Comparison of ENCODE assay signal across 16 cellular contexts in the genomic region with DNA sequence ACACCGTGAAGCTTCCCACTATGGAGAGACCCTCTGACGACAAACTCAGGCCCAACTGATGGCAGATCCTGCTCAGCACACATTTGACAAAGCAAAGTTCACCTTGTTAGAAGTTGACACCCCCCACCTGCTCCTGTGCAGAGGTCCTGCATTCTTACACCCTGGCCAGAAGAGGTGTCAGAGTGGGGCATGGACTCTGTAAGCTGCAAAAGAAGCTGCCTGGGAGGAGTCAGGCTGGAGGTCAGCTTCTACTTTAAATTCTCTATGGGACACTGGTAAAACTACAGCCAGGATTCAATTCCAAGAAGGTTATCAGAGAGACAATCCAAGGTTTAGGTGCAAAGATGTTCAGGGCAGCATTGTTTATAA. TPM values are rescaled to one million over a fixed set of nuclear protein-coding genes. Genes with fewer than 3 reads are reported as not detected.
DNase-seq lines count a peak whose midpoint lies in the region; ATAC-seq, FAIRE-seq and TF ChIP-seq lines count a peak whose summit lies in the region.
"Had no signal": no experiment of that assay in that cellular context is flagged by ENCODE, and none has a peak within 500 bp of the region (broad histone marks: within the 10 kb centered on the region; RNA-seq: fewer than 3 reads in every experiment).

No MANE protein-coding gene starts in this region.

- H3K4me1 ChIP-seq in ACC112 (ENCODE audit: control insufficient read depth, insufficient read depth, low read length, unreplicated experiment) (peaks cover 58% of the 10 kb centered on the region), HEK293 (ENCODE audit: control insufficient read depth, insufficient read depth, low read length) (no peaks in the 10 kb centered on the region), SK-N-SH (ENCODE audit: control insufficient read depth in 1 of 2, insufficient read depth in 2 of 2, low read depth in 1 of 2, low read length in 1 of 2) (peaks cover 5 to 31% of the 10 kb centered on the region in 2 experiments; a peak in 3 of 4 replicates), HepG2 (ENCODE audit: insufficient read depth, low read length) (peaks cover 76% of the 10 kb centered on the region)

- no peaks in the 10 kb centered on the region for H3K9me2 ChIP-seq in SK-N-SH

- no peak for TF ChIP-seq RAD21 in SK-N-SH (IDR thresholded peaks at IDR 0.05; ENCODE audit: low read length)
- no peak for TF ChIP-seq RAD21 in HepG2 (CRISPR knock-in tag; IDR thresholded peaks at IDR 0.05)

- in situ Hi-C loops in HepG2 (cut with HindIII; ENCODE audit: extremely low pct_ligation_motif_present, low pct_unique_long_range_greater_than_20kb): no loop called here

- DNase-seq in SK-N-SH (no peak), HepG2 (ENCODE audit: low spot score) (peak; percentile 63), cortex of kidney (lab: John Stamatoyannopoulos, UW) (no peak), KG1 (lab: John Stamatoyannopoulos, UW) (no peak), NCI-H1417 treated with DMSO at 0.1 percent for 48 hours (lab: John Stamatoyannopoulos, UW) (no peak)
- DNase-seq in activated naive CD4-positive, alpha-beta T cell treated with Interleukin-2 at 50 U/mL for 16 hours: no peak
- DNase-seq: activated naive CD8-positive, alpha-beta T cell treated with anti-CD3 and anti-CD28 coated beads, Interleukin-2, amount 10 ng/mL, durations not matched to agents 7 days and 5 days; activated T-cell treated with anti-CD3 and anti-CD28 coated beads, Interleukin-2, amount 50 U/mL, for 1 hour; cerebellar nuclear complex; NCI-H69; posterior cingulate gyrus had no signal

- no peak for TF ChIP-seq POLR2A in HepG2 (IDR thresholded peaks at IDR 0.05; ENCODE audit: insufficient read depth in 1 of 2, low read depth in 2 of 2, low read length in 2 of 2)

- H3K9ac ChIP-seq in SK-N-SH (peak overlapping the region; percentile 63; the same call in 1 of the 2 replicates), HepG2 (ENCODE audit: insufficient read depth, low read depth, low read length) (no peak overlapping the region; the same call in 1 of the 2 replicates)

- intact Hi-C loops in HepG2 (cut with micrococcal nuclease; ENCODE audit: unreplicated experiment): loop anchor here (10.0 kb wide), 2 partner anchors 63 to 213 kb away; no protein-coding TSS in a partner anchor

- H3F3A ChIP-seq in SK-N-SH (replicated peaks; ENCODE audit: insufficient read depth): peaks cover 20% of the 10 kb centered on the region

- BruUV-seq in HepG2 (replicated peaks; lab: Mats Ljungman, UMichigan): no TSS peak

- 42% methylated on average over 2 of the region's 2 CpGs for WGBS in SK-N-SH (ENCODE audit: low lambda C conversion rate)
- WGBS in HepG2 (ENCODE audit: low lambda C conversion rate): no CpG with 5 or more reads among the region's 2 CpGs

- H3K4me2 ChIP-seq in SK-N-SH: peak overlapping the region; percentile 50; the same call in 1 of the 2 replicates
- H3K4me2 ChIP-seq in HepG2 (ENCODE audit: low read depth, low read length): peak overlapping the region; percentile 71

- H3K79me2 ChIP-seq in ACC112 (ENCODE audit: control insufficient read depth, insufficient read depth, low read length, unreplicated experiment): no peaks in the 10 kb centered on the region
- no peaks in the 10 kb centered on the region for H3K79me2 ChIP-seq in SK-N-SH (ENCODE audit: insufficient read depth)
- no peaks in the 10 kb centered on the region for H3K79me2 ChIP-seq in HepG2 (ENCODE audit: insufficient read depth, low read length)

- TF ChIP-seq CTCF in HEK293 (tag by site-specific recombination; IDR thresholded peaks at IDR 0.05) (no peak), SK-N-SH (IDR thresholded peaks at IDR 0.05) (no peak), HepG2 (CRISPR knock-in tag; IDR thresholded peaks at IDR 0.05) (0 out of 2 replicates have a peak, but pooled peaks have one; percentile 13)

- FAIRE-seq in HepG2 (lab: Jason Lieb, UNC): peak; percentile 94
- FAIRE-seq: D721Med, endometrium, GM19239 had no signal

- no peak overlapping the region for H2AFZ ChIP-seq in ACC112 (ENCODE audit: low read length, unreplicated experiment)
- H2AFZ ChIP-seq in SK-N-SH (ENCODE audit: low read depth): no peak overlapping the region; the same call in 1 of the 2 replicates
- H2AFZ ChIP-seq in HepG2 (ENCODE audit: low read length): peak overlapping the region; percentile 51

- ATAC-seq in HepG2: peak; percentile 64

- no peaks in the 10 kb centered on the region for H3K9me3 ChIP-seq in HEK293 (ENCODE audit: control insufficient read depth, insufficient read depth, low read depth, low read length)
- no peaks in the 10 kb centered on the region for H3K9me3 ChIP-seq in SK-N-SH
- no peaks in the 10 kb centered on the region for H3K9me3 ChIP-seq in HepG2 (ENCODE audit: low read length)

- H3K4me3 ChIP-seq in ACC112 (ENCODE audit: low read depth, low read length) (peak overlapping the region; percentile 26; the same call in 1 of the 2 replicates), HEK293 (ENCODE audit: low read depth, low read length) (no peak overlapping the region), SK-N-SH (ENCODE audit: low read depth in 2 of 2, low read length in 1 of 2) (no peak overlapping the region), HepG2 (replicated peaks in 1 of 3; ENCODE audit: insufficient read depth in 1 of 3, low read depth in 2 of 3, low read length in 3 of 3) (peak overlapping the region in 1 of 3 experiments; percentile 26; a peak in 1 of 6 replicates)

- H4K20me1 ChIP-seq in SK-N-SH (ENCODE audit: insufficient read depth) (no peaks in the 10 kb centered on the region), HepG2 (ENCODE audit: insufficient read depth, low read length) (no peaks in the 10 kb centered on the region)

- H3K36me3 ChIP-seq in ACC112 (ENCODE audit: insufficient read depth, low read length): no peaks in the 10 kb centered on the region
- no peaks in the 10 kb centered on the region for H3K36me3 ChIP-seq in HEK293 (ENCODE audit: control insufficient read depth in 2 of 2, insufficient read depth in 1 of 2, low read length in 2 of 2)
- H3K36me3 ChIP-seq in SK-N-SH (replicated peaks in 1 of 2; ENCODE audit: control insufficient read depth in 1 of 2, insufficient read depth in 2 of 2, low read length in 1 of 2): no peaks in the 10 kb centered on the region
- H3K36me3 ChIP-seq in HepG2 (replicated peaks in 1 of 2; ENCODE audit: control insufficient read depth in 1 of 2, insufficient read depth in 2 of 2, low read length in 2 of 2): no peaks in the 10 kb centered on the region

- H3K27me3 ChIP-seq in ACC112 (ENCODE audit: insufficient read depth, low read length): no peaks in the 10 kb centered on the region
- no peaks in the 10 kb centered on the region for H3K27me3 ChIP-seq in SK-N-SH (ENCODE audit: insufficient read depth)
- no peaks in the 10 kb centered on the region for H3K27me3 ChIP-seq in HepG2 (ENCODE audit: control insufficient read depth in 1 of 2, insufficient read depth in 2 of 2, low read length in 2 of 2)

- TF ChIP-seq EP300 in SK-N-SH (IDR thresholded peaks at IDR 0.05; ENCODE audit: borderline replicate concordance in 1 of 2, low read depth in 1 of 2, low read length in 1 of 2) (no peak), HepG2 (IDR thresholded peaks at IDR 0.05; ENCODE audit: low read depth in 2 of 2, low read length in 2 of 2) (peak in 1 of 2 experiments; percentile 36; a peak in 1 of 4 replicates), HepG2 (CRISPR knock-in tag; IDR thresholded peaks at IDR 0.05; ENCODE audit: borderline replicate concordance) (no peak)

- H3K27ac ChIP-seq in ACC112 (ENCODE audit: low read depth, low read length) (peak overlapping the region; percentile 99), HEK293 (ENCODE audit: extremely low read depth, low read depth, low read length) (no peak overlapping the region), SK-N-SH (ENCODE audit: low read depth in 2 of 2, low read length in 1 of 2) (peak overlapping the region; percentile 78 to 86; a peak in 3 of 4 replicates), HepG2 (ENCODE audit: extremely low read length, insufficient read depth, low read length) (peak overlapping the region; percentile 49)

- POLR2A ChIA-PET in HEK293 (lab: Yijun Ruan, JAX) (no interaction called here), SK-N-SH (lab: Yijun Ruan, JAX) (no interaction called here), HepG2 (lab: Yijun Ruan, JAX) (interaction anchor here (1.2 to 2.5 kb wide), 7 partner anchors 9 to 162 kb away, joined by 4 to 20 read pairs (median 8); no protein-coding TSS in a partner anchor)

- CTCF ChIA-PET in HEK293 (lab: Yijun Ruan, JAX): no interaction called here
- CTCF ChIA-PET in SK-N-SH (lab: Yijun Ruan, JAX): interaction anchor here (0.9 kb wide), 1 partner anchor 9 kb away, joined by 3 read pairs; no protein-coding TSS in a partner anchor
- CTCF ChIA-PET in HepG2 (lab: Yijun Ruan, JAX; ENCODE audit: low intra/inter-chr PET ratio, low total read pairs): no interaction called here

TF ChIP-seq in SK-N-SH, 30 proteins besides CTCF, POLR2A, EP300 and RAD21 (continues in another document):
- TF ChIP-seq FOXM1 (IDR thresholded peaks at IDR 0.05; ENCODE audit: low read depth): no peak

RNA-seq across cellular contexts. Expression of a gene that starts 20.0 kb away (rescaled TPM):
- polyA plus RNA-seq in SK-N-SH (2012; rRNA removed) (68.8 and 72.3 TPM in 2 replicates), HepG2 (2011; rRNA removed) (52.9 and 55.1 TPM in 2 replicates)
- polyA plus RNA-seq in SK-N-SH (2012; cell fraction: cytosol; rRNA removed): 48.8 and 60.8 TPM in 2 replicates
- polyA plus RNA-seq in SK-N-SH (2012; cell fraction: nucleus; rRNA removed): 141 and 170 TPM in 2 replicates
- total RNA-seq in HepG2 (2016; rRNA removed; fragmentation: Illumina TruSeq; extraction: Trizol): 51.3 and 55.7 TPM in 2 replicates
- 14.9 and 19.1 TPM in 2 replicates for total RNA-seq in HepG2 (2016; cell fraction: cytosol; rRNA removed; fragmentation: Illumina TruSeq; extraction: Trizol; ENCODE audit: low read depth)
- total RNA-seq in HepG2 (2016; cell fraction: insoluble cytoplasmic fraction; rRNA removed; fragmentation: Illumina TruSeq; extraction: Trizol): 45.5 and 52.6 TPM in 2 replicates
- total RNA-seq in HepG2 (2016; cell fraction: membrane; rRNA removed; fragmentation: Illumina TruSeq; extraction: Trizol): 16.6 and 16.8 TPM in 2 replicates
- 72.4 and 83.0 TPM in 2 replicates for total RNA-seq in HepG2 (2016; cell fraction: nucleus; rRNA removed; fragmentation: Illumina TruSeq; extraction: Trizol)
- polyA plus RNA-seq in HepG2 (2011; cell fraction: cytosol; rRNA removed): 28.4 and 33.2 TPM in 2 replicates
- polyA plus RNA-seq in HepG2 (2011; cell fraction: nucleus; rRNA removed): 76.4 and 98.4 TPM in 2 replicates
- polyA plus RNA-seq in HepG2 (2012): 48.6 and 60.6 TPM in 2 replicates
- polyA plus RNA-seq in HepG2 (2016; cell fraction: cytosol; fragmentation: Illumina TruSeq; extraction: Trizol; ENCODE audit: low read depth): 1.6 and 1.9 TPM in 2 replicates
- polyA plus RNA-seq in HepG2 (2016; cell fraction: insoluble cytoplasmic fraction; fragmentation: Illumina TruSeq; extraction: Trizol; ENCODE audit: low read depth): 32.3 and 39.6 TPM in 2 replicates
- 3.7 and 4.3 TPM in 2 replicates for polyA plus RNA-seq in HepG2 (2016; cell fraction: membrane; fragmentation: Illumina TruSeq; extraction: Trizol; ENCODE audit: low read depth)
- polyA plus RNA-seq in HepG2 (2016; cell fraction: nucleus; fragmentation: Illumina TruSeq; extraction: Trizol; ENCODE audit: insufficient read depth, low read depth): 56.5 and 64.9 TPM in 2 replicates
- polyA minus RNA-seq in HepG2 (2011; rRNA and poly(A)+ RNA removed; ENCODE audit: low replicate concordance): 29.7 and 302 TPM in 2 replicates
- 53.8 and 56.5 TPM in 2 replicates for polyA minus RNA-seq in HepG2 (2011; cell fraction: cytosol; rRNA and poly(A)+ RNA removed)
- 139 and 170 TPM in 2 replicates for polyA minus RNA-seq in HepG2 (2011; cell fraction: nucleus; rRNA and poly(A)+ RNA removed)
